Comparison of ENCODE assay signal across 1 cellular context in the genomic region with DNA sequence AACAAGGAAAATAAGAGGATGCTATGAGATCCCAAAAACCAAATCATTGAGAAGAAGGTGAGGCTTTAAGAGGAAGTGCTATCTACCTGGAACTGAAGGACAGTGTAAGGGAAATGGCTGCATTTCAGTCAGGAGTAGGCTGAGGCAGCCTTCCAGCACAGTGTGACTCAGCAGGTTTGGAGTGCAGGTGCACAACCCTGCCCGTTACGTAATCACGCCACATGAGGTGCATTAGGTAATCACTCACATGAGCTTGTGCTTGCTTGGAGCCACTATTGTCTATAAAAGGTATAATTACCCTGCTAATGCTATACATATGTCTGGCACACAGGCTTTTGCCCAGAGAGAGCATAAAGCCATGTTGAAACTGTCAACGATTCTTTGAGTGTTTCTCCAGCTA.
TF ChIP-seq lines count a peak whose summit lies in the region.

No MANE protein-coding gene starts in this region.

TF ChIP-seq in HEK293, 187 proteins besides CTCF, POLR2A, EP300 and RAD21 (continued from another document):
- TF ChIP-seq RBAK (tag by site-specific recombination; IDR thresholded peaks at IDR 0.05) (no peak), ZNF529 (tag by site-specific recombination; IDR thresholded peaks at IDR 0.05; ENCODE audit: insufficient replicate concordance) (peak; percentile 28), ZNF341 (tag by site-specific recombination; IDR thresholded peaks at IDR 0.05; ENCODE audit: low read depth) (no peak), IKZF3 (tag by site-specific recombination; IDR thresholded peaks at IDR 0.05) (no peak), ZNF621 (tag by site-specific recombination; IDR thresholded peaks at IDR 0.05) (no peak), EGR2 (tag by site-specific recombination; IDR thresholded peaks at IDR 0.05; ENCODE audit: low read depth) (no peak), ZBTB21 (tag by site-specific recombination; IDR thresholded peaks at IDR 0.05) (peak; percentile 34; the same call in 1 of the 2 replicates), KLF7 (tag by site-specific recombination; IDR thresholded peaks at IDR 0.05; ENCODE audit: borderline replicate concordance) (no peak)
- TF ChIP-seq, protein P1, sequence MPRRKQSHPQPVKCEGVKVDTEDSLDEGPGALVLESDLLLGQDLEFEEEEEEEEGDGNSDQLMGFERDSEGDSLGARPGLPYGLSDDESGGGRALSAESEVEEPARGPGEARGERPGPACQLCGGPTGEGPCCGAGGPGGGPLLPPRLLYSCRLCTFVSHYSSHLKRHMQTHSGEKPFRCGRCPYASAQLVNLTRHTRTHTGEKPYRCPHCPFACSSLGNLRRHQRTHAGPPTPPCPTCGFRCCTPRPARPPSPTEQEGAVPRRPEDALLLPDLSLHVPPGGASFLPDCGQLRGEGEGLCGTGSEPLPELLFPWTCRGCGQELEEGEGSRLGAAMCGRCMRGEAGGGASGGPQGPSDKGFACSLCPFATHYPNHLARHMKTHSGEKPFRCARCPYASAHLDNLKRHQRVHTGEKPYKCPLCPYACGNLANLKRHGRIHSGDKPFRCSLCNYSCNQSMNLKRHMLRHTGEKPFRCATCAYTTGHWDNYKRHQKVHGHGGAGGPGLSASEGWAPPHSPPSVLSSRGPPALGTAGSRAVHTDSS (tag by site-specific recombination; IDR thresholded peaks at IDR 0.05): no peak
